Comparison of ENCODE assay signal across 20 cellular contexts in the genomic region with DNA sequence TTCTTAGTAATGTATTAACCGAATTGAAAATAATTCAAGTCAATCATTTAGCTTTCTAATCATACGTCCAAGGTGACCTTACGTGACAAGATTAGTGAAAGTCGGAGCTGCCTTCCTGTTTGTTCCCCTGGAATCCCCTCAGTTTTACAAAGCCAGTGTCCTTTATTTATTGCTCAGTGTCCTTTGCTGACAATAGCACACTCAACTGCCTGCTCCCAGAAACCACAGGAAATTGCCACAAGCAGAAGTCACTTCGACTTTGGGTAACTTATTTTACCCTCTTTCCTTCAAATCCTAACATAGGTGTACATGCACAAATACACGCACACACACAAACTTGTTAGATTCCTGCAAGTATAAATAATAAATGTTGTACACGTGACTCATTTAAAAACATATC.
"Had no signal": no experiment of that assay in that cellular context is flagged by ENCODE, and none has a peak within 500 bp of the region (broad histone marks: within the 10 kb centered on the region; RNA-seq: fewer than 3 reads in every experiment).

No MANE protein-coding gene starts in this region.

- ATAC-seq: gastroesophageal sphincter; left lobe of liver; naive thymus-derived CD4-positive, alpha-beta T cell; psoas muscle had no signal

- H3K27ac ChIP-seq: esophagus squamous epithelium, gastroesophageal sphincter, psoas muscle, sigmoid colon, skin epidermis, thyroid gland, uterus had no signal

- H3K4me1 Mint-ChIP-seq: naive thymus-derived CD4-positive, alpha-beta T cell; nephron progenitor cell had no signal

- H3K4me3 Mint-ChIP-seq: naive thymus-derived CD4-positive, alpha-beta T cell; nephron progenitor cell; type B pancreatic cell had no signal

- H3K27me3 ChIP-seq: esophagus squamous epithelium, gastroesophageal sphincter, sigmoid colon, thyroid gland, uterus had no signal

- DNase-seq: dermis blood vessel endothelial cell; esophagus squamous epithelium; foreskin fibroblast; glutamatergic neuron; islet precursor cell; mammary epithelial cell; naive thymus-derived CD4-positive, alpha-beta T cell; nephron progenitor cell; psoas muscle; retina; sigmoid colon; stimulated activated CD4-positive, alpha-beta T cell treated with anti-CD3 and anti-CD28 coated beads, Interleukin-2, amount 100 ng/mL, for 24 hours; stimulated activated CD4-positive, alpha-beta T cell treated with anti-CD3 and anti-CD28 coated beads, Interleukin-4, amount 100 ng/mL, for 4 hours; stimulated activated naive CD4-positive, alpha-beta T cell; thyroid gland; uterus had no signal

- H3K36me3 ChIP-seq: esophagus squamous epithelium, gastroesophageal sphincter, sigmoid colon, thyroid gland, uterus had no signal

- H3K27me3 Mint-ChIP-seq: naive thymus-derived CD4-positive, alpha-beta T cell; type B pancreatic cell had no signal

- H3K4me3 ChIP-seq: esophagus squamous epithelium, gastroesophageal sphincter, psoas muscle, sigmoid colon, skin epidermis, thyroid gland, uterus had no signal

- H3K9me3 ChIP-seq: esophagus squamous epithelium, gastroesophageal sphincter, psoas muscle, thyroid gland had no signal

- H3K9me3 Mint-ChIP-seq: type B pancreatic cell had no signal

- H3K27ac Mint-ChIP-seq: naive thymus-derived CD4-positive, alpha-beta T cell; nephron progenitor cell; type B pancreatic cell had no signal

- H3K4me1 ChIP-seq: esophagus squamous epithelium, gastroesophageal sphincter, psoas muscle, sigmoid colon, thyroid gland, uterus had no signal
